In the genomic region with DNA sequence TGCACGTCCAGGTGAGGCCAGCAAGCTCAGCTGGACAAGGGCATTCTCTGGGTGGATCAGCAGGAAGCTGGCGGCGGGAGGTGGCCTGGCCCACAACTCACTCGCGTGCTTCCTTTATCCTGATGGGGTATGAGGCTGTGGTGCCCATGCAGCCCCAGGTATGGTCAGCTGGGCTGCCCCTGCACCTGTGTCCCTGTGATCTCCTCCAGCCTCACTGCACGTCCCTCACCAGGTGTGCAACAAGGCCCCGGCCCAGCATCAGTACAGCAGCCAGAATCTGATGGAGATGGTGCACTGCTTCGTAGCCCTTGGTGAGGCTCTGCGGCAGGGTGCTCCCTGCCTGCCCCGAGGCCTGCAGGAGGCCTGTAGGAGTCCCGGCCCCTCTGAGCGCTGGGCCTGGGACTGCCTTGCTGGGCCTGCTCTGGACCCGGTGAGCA, we compare ENCODE assay signal across 17 cellular contexts. TPM values are rescaled to one million over a fixed set of nuclear protein-coding genes. Genes with fewer than 3 reads are reported as not detected.
DNase-seq lines count a peak whose midpoint lies in the region; ATAC-seq and TF ChIP-seq lines count a peak whose summit lies in the region.
"Had no signal": no experiment of that assay in that cellular context is flagged by ENCODE, and none has a peak within 500 bp of the region (broad histone marks: within the 10 kb centered on the region; RNA-seq: fewer than 3 reads in every experiment).

No MANE protein-coding gene starts in this region.

- H3K9me3 ChIP-seq in right atrium auricular region = no peaks in the 10 kb centered on the region
- peaks cover 0 to 4% (median 0%) of the 10 kb centered on the region in 11 donors for H3K9me3 ChIP-seq in heart right ventricle
- H3K9me3 ChIP-seq: BLaER1 treated with 17β-estradiol and CSF1 and Interleukin-3, amounts not matched to agents 10 nM and 100 nM had no signal

- H3K27ac ChIP-seq in right atrium auricular region (no peak overlapping the region), heart right ventricle (no peak overlapping the region)
- H3K27ac ChIP-seq: BLaER1 treated with 17β-estradiol and CSF1 and Interleukin-3, amounts not matched to agents 10 nM and 100 nM had no signal

- intact Hi-C loops in heart right ventricle (cut with DNase I) (no loop called here), posterior vena cava (cut with DNase I) (no loop called here)

- no peaks in the 10 kb centered on the region for H3K36me3 ChIP-seq in right atrium auricular region
- H3K36me3 ChIP-seq in heart right ventricle = no peaks in the 10 kb centered on the region
- H3K36me3 ChIP-seq: BLaER1 treated with 17β-estradiol and CSF1 and Interleukin-3, amounts not matched to agents 10 nM and 100 nM had no signal

- ATAC-seq in heart right ventricle (no peak), GM19324 (IDR thresholded peaks at IDR 0.05; ENCODE audit: low FRiP score, unreplicated experiment) (no peak), GM19463 (IDR thresholded peaks at IDR 0.05; ENCODE audit: unreplicated experiment) (no peak)
- ATAC-seq: Panc1 had no signal

- DNase-seq in right atrium auricular region (ENCODE audit: low spot score) (peak; percentile 43), heart right ventricle (no peak), islet precursor cell (peak; percentile 45), posterior vena cava (ENCODE audit: low spot score) (peak; percentile 67), glomerular visceral epithelial cell (ENCODE audit: extremely low spot score) (no peak)
- DNase-seq: GF-D8, NCI-H1105 treated with DMSO at 0.1 percent for 48 hours, NCI-H1694 treated with DMSO at 0.1 percent for 48 hours, NCI-H2107, NCI-H2227 treated with DMSO at 0.1 percent for 48 hours had no signal

- WGBS in heart right ventricle, 2 donors = 90 to 93% methylated on average over 13 of the region's 13 CpGs

- H3K4me3 ChIP-seq in right atrium auricular region = no peak overlapping the region
- H3K4me3 ChIP-seq in heart right ventricle = no peak overlapping the region
- H3K4me3 ChIP-seq: BLaER1 treated with 17β-estradiol and CSF1 and Interleukin-3, amounts not matched to agents 10 nM and 100 nM had no signal

- no peaks in the 10 kb centered on the region for H3K4me1 ChIP-seq in right atrium auricular region
- H3K4me1 ChIP-seq in heart right ventricle = no peaks in the 10 kb centered on the region
- H3K4me1 ChIP-seq: BLaER1 treated with 17β-estradiol and CSF1 and Interleukin-3, amounts not matched to agents 10 nM and 100 nM had no signal

- TF ChIP-seq CTCF in right atrium auricular region (IDR thresholded peaks at IDR 0.05) (no peak), heart right ventricle (IDR thresholded peaks at IDR 0.05) (no peak)

- H3K27me3 ChIP-seq in right atrium auricular region = no peaks in the 10 kb centered on the region
- peaks cover 0 to 7% (median 0%) of the 10 kb centered on the region in 7 donors for H3K27me3 ChIP-seq in heart right ventricle
- H3K27me3 ChIP-seq: BLaER1 treated with 17β-estradiol and CSF1 and Interleukin-3, amounts not matched to agents 10 nM and 100 nM had no signal

RNA-seq across cellular contexts. Expression of gene MROH2A, which starts 17.6 kb away (rescaled TPM):
- total RNA-seq in right atrium auricular region = not detected
- not detected for total RNA-seq in heart right ventricle
- not detected for polyA plus RNA-seq in heart right ventricle
- total RNA-seq in posterior vena cava = not detected
- total RNA-seq: HT1080, LHCN-M2 had no signal
- polyA plus RNA-seq: IgD-negative memory B cell had no signal

RNA-seq across cellular contexts. Expression of gene UGT1A1, which starts 35.7 kb away (rescaled TPM):
- total RNA-seq in right atrium auricular region (not detected), heart right ventricle (not detected), posterior vena cava (not detected)
- polyA plus RNA-seq in heart right ventricle = not detected
- total RNA-seq: HT1080, LHCN-M2 had no signal
- polyA plus RNA-seq: IgD-negative memory B cell had no signal

RNA-seq across cellular contexts. Expression of gene HJURP, which starts 58.6 kb away (rescaled TPM):
- total RNA-seq in right atrium auricular region = under 1 TPM; 0.16 to 0.37 TPM
- 1 to 10 TPM in 2 of 10 donors, under 1 TPM in 4, not detected in 4; 0.24 to 2.9 (median 0.45) TPM for total RNA-seq in heart right ventricle
- under 1 TPM; 0.22 to 0.28 TPM for polyA plus RNA-seq in heart right ventricle
- under 1 TPM in 1 of 2 donors, not detected in 1; 0.42 TPM for total RNA-seq in posterior vena cava
- polyA plus RNA-seq: IgD-negative memory B cell had no signal

Comparison
In these comparisons a context has a peak if more than half of its experiments do, and no peak if none do; other contexts are left out.
1. DNase-seq: peak in right atrium auricular region (single experiment), islet precursor cell (single experiment) and posterior vena cava (single experiment); none in heart right ventricle (0 of 2) and glomerular visceral epithelial cell (single experiment).